In genomic region chr2:131533609-131534316, GRCh38 we compare ENCODE assay signal across 13 cellular contexts. TPM values are rescaled to one million over a fixed set of nuclear protein-coding genes. Genes with fewer than 3 reads are reported as not detected.
"Had no signal": no experiment of that assay in that cellular context is flagged by ENCODE, and none has a peak within 500 bp of the region (broad histone marks: within the 10 kb centered on the region; RNA-seq: fewer than 3 reads in every experiment).

No MANE protein-coding gene starts in this region.

RNA-seq across cellular contexts. Expression of gene TUBA3D, which starts 57.8 kb away (rescaled TPM):
- total RNA-seq: activated B cell treated with CpG ODN at 0.5 μM for 24 hours; activated CD8-positive, alpha-beta T cell treated with anti-CD3 and anti-CD28 coated beads for 36 hours; activated naive CD8-positive, alpha-beta T cell treated with anti-CD3 and anti-CD28 coated beads for 36 hours; activated T-helper 17 cell treated with anti-CD3 and anti-CD28 coated beads, Interleukin-2, amount 50 U/mL, for 72 hours; esophagus squamous epithelium; left colon; mucosa of descending colon; neural crest cell; omental fat pad; progenitor cell of endocrine pancreas; suprapubic skin; T-cell had no signal
- polyA plus RNA-seq: SK-N-SH had no signal
